Comparison of ENCODE assay signal across 8 cellular contexts in genomic region chr11:100686476-100686875, GRCh38. TPM values are rescaled to one million over a fixed set of nuclear protein-coding genes. Genes with fewer than 3 reads are reported as not detected.
DNase-seq lines count a peak whose midpoint lies in the region; ATAC-seq and TF ChIP-seq lines count a peak whose summit lies in the region.

No MANE protein-coding gene starts in this region.

- ATAC-seq in Panc1 (no peak), HG03139 (IDR thresholded peaks at IDR 0.05; ENCODE audit: unreplicated experiment) (no peak), HG03175 (IDR thresholded peaks at IDR 0.05; ENCODE audit: unreplicated experiment) (no peak)

- no peak for TF ChIP-seq POLR2A in ovary (IDR thresholded peaks at IDR 0.05)

- peak overlapping the region in 6 of 8 donors; percentile 52 to 76 (median 56) for H3K4me3 Mint-ChIP-seq in CD4-positive, alpha-beta memory T cell

- H3K27me3 Mint-ChIP-seq in CD4-positive, alpha-beta memory T cell = peaks cover 10 to 16% of the 10 kb centered on the region in 2 donors

- POLR2A ChIA-PET in CD4-positive, alpha-beta memory T cell (lab: Charles Lee; ENCODE audit: partially characterized antibody) = no interaction called here
- POLR2A ChIA-PET in Panc1 (lab: Charles Lee) = no interaction called here

- no peaks in the 10 kb centered on the region for H3K27me3 ChIP-seq in CD4-positive, alpha-beta memory T cell (ENCODE audit: insufficient read depth, low read length)
- H3K27me3 ChIP-seq in Panc1 (ENCODE audit: control insufficient read depth, insufficient read depth, low read length) = no peaks in the 10 kb centered on the region
- no peaks in the 10 kb centered on the region for H3K27me3 ChIP-seq in fibroblast of lung (ENCODE audit: control insufficient read depth, insufficient read depth, low read length)
- no peaks in the 10 kb centered on the region for H3K27me3 ChIP-seq in ovary

- no TSS peak for BruUV-seq in Panc1 (replicated peaks; lab: Mats Ljungman, UMichigan)

- no peaks in the 10 kb centered on the region for H3K9me3 ChIP-seq in CD4-positive, alpha-beta memory T cell (ENCODE audit: control insufficient read depth in 1 of 2, low read length in 2 of 2)
- H3K9me3 ChIP-seq in Panc1 (ENCODE audit: control insufficient read depth, insufficient read depth, low read depth, low read length) (no peaks in the 10 kb centered on the region), fibroblast of lung (ENCODE audit: control insufficient read depth, insufficient read depth, low read depth, low read length) (no peaks in the 10 kb centered on the region), ovary (no peaks in the 10 kb centered on the region)

- no peak overlapping the region for H3K27ac ChIP-seq in CD4-positive, alpha-beta memory T cell (ENCODE audit: low read depth, low read length)
- H3K27ac ChIP-seq in Panc1 (ENCODE audit: low read length) = peak overlapping the region; percentile 51; the same call in 1 of the 2 replicates
- no peak overlapping the region for H3K27ac ChIP-seq in fibroblast of lung (ENCODE audit: insufficient read depth, low read length)
- H3K27ac ChIP-seq in ovary = peak overlapping the region in 1 of 2 donors; percentile 70

- H4K20me1 ChIP-seq in fibroblast of lung (ENCODE audit: control insufficient read depth, extremely low read depth, insufficient read depth, low read length) = no peaks in the 10 kb centered on the region

- no peaks in the 10 kb centered on the region for H3K36me3 Mint-ChIP-seq in CD4-positive, alpha-beta memory T cell

- in situ Hi-C loops in Panc1 (cut with HindIII; ENCODE audit: low pct_unique_long_range_greater_than_20kb, low sequenced_read_pairs) = no loop called here

- CTCF ChIA-PET in CD4-positive, alpha-beta memory T cell (lab: Charles Lee; ENCODE audit: partially characterized antibody) = no interaction called here
- CTCF ChIA-PET in Panc1 (lab: Charles Lee) = no interaction called here

- H3K4me3 ChIP-seq in CD4-positive, alpha-beta memory T cell (ENCODE audit: low read length in 2 of 2) = no peak overlapping the region
- peak overlapping the region; percentile 76 to 77 for H3K4me3 ChIP-seq in Panc1 (ENCODE audit: low read depth in 2 of 2, low read length in 2 of 2)
- H3K4me3 ChIP-seq in fibroblast of lung (replicated peaks in 1 of 4; ENCODE audit: control extremely low read depth in 1 of 4, insufficient read depth in 1 of 4, low read depth in 3 of 4, low read length in 4 of 4) = peak overlapping the region in 3 of 4 experiments; percentile 36 to 75 (median 61)
- peak overlapping the region; percentile 39 for H3K4me3 ChIP-seq in ovary

- peaks cover 5 to 15% (median 6%) of the 10 kb centered on the region in 4 donors for H3K4me1 Mint-ChIP-seq in CD4-positive, alpha-beta memory T cell

- H3K27ac Mint-ChIP-seq in CD4-positive, alpha-beta memory T cell = no peak overlapping the region

- peak overlapping the region; percentile 55 for H2AFZ ChIP-seq in fibroblast of lung (ENCODE audit: low read length)

- no peak overlapping the region for H3K9ac ChIP-seq in fibroblast of lung (ENCODE audit: insufficient read depth, low read length)

- TF ChIP-seq EP300 in ovary (IDR thresholded peaks at IDR 0.05) = no peak

- H3K36me3 ChIP-seq in CD4-positive, alpha-beta memory T cell (ENCODE audit: insufficient read depth, low read length) = no peaks in the 10 kb centered on the region
- H3K36me3 ChIP-seq in Panc1 (ENCODE audit: control insufficient read depth, insufficient read depth, low read length) = no peaks in the 10 kb centered on the region
- no peaks in the 10 kb centered on the region for H3K36me3 ChIP-seq in fibroblast of lung (ENCODE audit: control insufficient read depth, insufficient read depth, low read length)
- no peaks in the 10 kb centered on the region for H3K36me3 ChIP-seq in ovary

- intact Hi-C loops in CD4-positive, alpha-beta memory T cell (cut with micrococcal nuclease) = no loop called here
- intact Hi-C loops in Panc1 (cut with micrococcal nuclease; ENCODE audit: unreplicated experiment) = no loop called here
- intact Hi-C loops in ovary (cut with DNase I) = loop anchor here in 3 of 4 donors (2.0 to 10.0 kb wide), 5 partner anchors 166 to 248 kb away; no protein-coding TSS in a partner anchor

- H3K4me2 ChIP-seq in fibroblast of lung (ENCODE audit: extremely low read depth, insufficient read depth, low read length) = peak overlapping the region; percentile 84

- H3K79me2 ChIP-seq in fibroblast of lung (ENCODE audit: control insufficient read depth, insufficient read depth, low read length) = peaks cover 5% of the 10 kb centered on the region

- DNase-seq in CD4-positive, alpha-beta memory T cell = no peak
- no peak for DNase-seq in Panc1 (ENCODE audit: low read depth, low spot score)
- DNase-seq in fibroblast of lung (ENCODE audit: low read depth in 2 of 2) = no peak
- DNase-seq in ovary = no peak
- DNase-seq in NCI-H1092 treated with DMSO at 0.1 percent for 48 hours (lab: John Stamatoyannopoulos, UW) = no peak
- DNase-seq in NCI-H2029 treated with DMSO at 0.1 percent for 48 hours (lab: John Stamatoyannopoulos, UW) = no peak

- H3K9me3 Mint-ChIP-seq in CD4-positive, alpha-beta memory T cell = peaks cover 0 to 16% (median 4%) of the 10 kb centered on the region in 8 donors

- H3K4me1 ChIP-seq in CD4-positive, alpha-beta memory T cell (ENCODE audit: insufficient read depth, low read length) = no peaks in the 10 kb centered on the region
- peaks cover 23% of the 10 kb centered on the region for H3K4me1 ChIP-seq in Panc1 (ENCODE audit: control insufficient read depth, insufficient read depth, low read length)
- peaks cover 15% of the 10 kb centered on the region for H3K4me1 ChIP-seq in fibroblast of lung (ENCODE audit: control insufficient read depth, extremely low read depth, insufficient read depth, low read length)
- H3K4me1 ChIP-seq in ovary (ENCODE audit: insufficient read depth) = peaks cover 2% of the 10 kb centered on the region

- WGBS in ovary, 3 donors = 40 to 49% (median 41%) methylated on average over 10 of the region's 10 CpGs

- TF ChIP-seq CTCF in Panc1 (IDR thresholded peaks at IDR 0.05) (no peak), fibroblast of lung (conservative IDR thresholded peaks at IDR 0.05 in 1 of 2, IDR thresholded peaks at IDR 0.05 in 1 of 2; ENCODE audit: low read depth in 1 of 2, low read length in 2 of 2) (no peak), ovary (IDR thresholded peaks at IDR 0.05) (no peak)

RNA-seq across cellular contexts. Expression of gene ARHGAP42, which starts 0.6 kb away (rescaled TPM):
- not detected for total RNA-seq in CD4-positive, alpha-beta memory T cell
- not detected for polyA plus RNA-seq in CD4-positive, alpha-beta memory T cell
- 7.1 TPM for total RNA-seq in Panc1 (2021; ENCODE audit: unreplicated experiment)
- polyA plus RNA-seq in Panc1 (2012; ENCODE audit: insufficient read length) = 4.4 TPM
- 8.7 and 13.4 TPM in 2 replicates for total RNA-seq in fibroblast of lung
- 4.0 and 8.0 TPM in 2 replicates for polyA plus RNA-seq in fibroblast of lung
- 2.8 and 6.2 TPM in 2 replicates for polyA plus RNA-seq in fibroblast of lung (2012)
- 3.4 and 10.6 TPM in 2 replicates for polyA minus RNA-seq in fibroblast of lung (ENCODE audit: low replicate concordance)
- total RNA-seq in ovary = 1 to 10 TPM; 4.3 to 8.2 (median 7.0) TPM
- polyA plus RNA-seq in ovary = 10 to 100 TPM in 1 of 2 donors, 1 to 10 TPM in 1; 5.1 to 11.8 TPM

Comparison
In these comparisons a context has a peak if more than half of its experiments do, and no peak if none do; other contexts are left out.
1. H3K4me3 ChIP-seq: peak in Panc1 (2 of 2), fibroblast of lung (3 of 4) and ovary (single experiment); none in CD4-positive, alpha-beta memory T cell (0 of 2).
2. intact Hi-C loops: an anchor here in ovary (2.0 to 10.0 kb wide); none called in CD4-positive, alpha-beta memory T cell and Panc1.